Comparison of ENCODE assay signal across 9 cellular contexts in genomic region chr7:73668103-73668937, GRCh38. TPM values are rescaled to one million over a fixed set of nuclear protein-coding genes. Genes with fewer than 3 reads are reported as not detected.
DNase-seq lines count a peak whose midpoint lies in the region; ATAC-seq and TF ChIP-seq lines count a peak whose summit lies in the region.
"Had no signal": no experiment of that assay in that cellular context is flagged by ENCODE, and none has a peak within 500 bp of the region (broad histone marks: within the 10 kb centered on the region; RNA-seq: fewer than 3 reads in every experiment).

No MANE protein-coding gene starts in this region.

- peak; percentile 4 for ATAC-seq in HG03045 (IDR thresholded peaks at IDR 0.05; ENCODE audit: unreplicated experiment)
- ATAC-seq in activated CD8-positive, alpha-beta T cell treated with anti-CD3 and anti-CD28 coated beads for 36 hours = no peak

- TF ChIP-seq CTCF in activated CD8-positive, alpha-beta T cell treated with anti-CD3 and anti-CD28 coated beads for 36 hours (IDR thresholded peaks at IDR 0.05) = no peak

- H3K4me1 ChIP-seq in iPS-20b (ENCODE audit: insufficient read depth, low read length) = peaks cover 4% of the 10 kb centered on the region; the same call in 1 of the 2 replicates
- peaks cover 0 to 24% (median 16%) of the 10 kb centered on the region in 5 donors for H3K4me1 ChIP-seq in subcutaneous abdominal adipose tissue (ENCODE audit: control insufficient read depth in 5 of 5, insufficient read depth in 5 of 5, low read length in 5 of 5)

- POLR2A ChIA-PET in activated CD8-positive, alpha-beta T cell treated with anti-CD3 and anti-CD28 coated beads for 36 hours (lab: Charles Lee) = interaction anchor here (0.8 to 1.5 kb wide), 3 partner anchors 15 to 51 kb away, joined by 3 to 4 read pairs (median 4); partner anchors contain the start of genes BUD23, DNAJC30 and STX1A

- H3K36me3 ChIP-seq in iPS-20b (ENCODE audit: insufficient read depth, low read depth, low read length) (no peaks in the 10 kb centered on the region), subcutaneous abdominal adipose tissue (ENCODE audit: control insufficient read depth in 5 of 5, insufficient read depth in 5 of 5, low read length in 5 of 5) (no peaks in the 10 kb centered on the region)

- peaks cover 26% of the 10 kb centered on the region for H3K27me3 Mint-ChIP-seq in activated CD8-positive, alpha-beta T cell treated with anti-CD3 and anti-CD28 coated beads for 36 hours

- DNase-seq in NCI-H1092 treated with DMSO at 0.1 percent for 48 hours (lab: John Stamatoyannopoulos, UW) = peak; percentile 12
- DNase-seq in NCI-H1092 (lab: John Stamatoyannopoulos, UW) = no peak
- DNase-seq in activated CD8-positive, alpha-beta T cell treated with anti-CD3 and anti-CD28 coated beads for 36 hours = no peak
- DNase-seq in UCSD-AML1 (lab: John Stamatoyannopoulos, UW; ENCODE audit: unreplicated experiment) = no peak
- DNase-seq in ureter (ENCODE audit: low spot score) = no peak

- peak overlapping the region; percentile 62 for H3K4me3 Mint-ChIP-seq in activated CD8-positive, alpha-beta T cell treated with anti-CD3 and anti-CD28 coated beads for 36 hours

- H3K27ac Mint-ChIP-seq in activated CD8-positive, alpha-beta T cell treated with anti-CD3 and anti-CD28 coated beads for 36 hours = no peak overlapping the region

- intact Hi-C loops in activated CD8-positive, alpha-beta T cell treated with anti-CD3 and anti-CD28 coated beads for 36 hours (cut with micrococcal nuclease) = loop anchor here (2.0 to 5.0 kb wide), 2 partner anchors 59 to 62 kb away; no protein-coding TSS in a partner anchor

- peaks cover 11% of the 10 kb centered on the region for H3K4me1 Mint-ChIP-seq in activated CD8-positive, alpha-beta T cell treated with anti-CD3 and anti-CD28 coated beads for 36 hours (ENCODE audit: low read depth)

- no peak overlapping the region for H3K9ac ChIP-seq in iPS-20b (ENCODE audit: low read depth, low read length)
- H3K9ac ChIP-seq in subcutaneous abdominal adipose tissue (ENCODE audit: low read length in 5 of 5) = peak overlapping the region in 4 of 5 donors; percentile 16 to 77 (median 72)

- H3K4me3 ChIP-seq in iPS-20b (ENCODE audit: low read length) (peak overlapping the region; percentile 60), subcutaneous abdominal adipose tissue (ENCODE audit: low read depth in 1 of 5, low read length in 5 of 5) (peak overlapping the region; percentile 60 to 75 (median 66))

- H3K27me3 ChIP-seq in iPS-20b (ENCODE audit: insufficient read depth, low read length) (peaks cover 19% of the 10 kb centered on the region), subcutaneous abdominal adipose tissue (ENCODE audit: control insufficient read depth in 5 of 5, insufficient read depth in 4 of 5, low read length in 5 of 5) (no peaks in the 10 kb centered on the region)

- H3K9me3 ChIP-seq in iPS-20b (ENCODE audit: insufficient read depth, low read depth, low read length) (no peaks in the 10 kb centered on the region), subcutaneous abdominal adipose tissue (ENCODE audit: control insufficient read depth in 5 of 5, low read length in 5 of 5) (peaks cover 0 to 2% (median under 1%) of the 10 kb centered on the region in 5 donors)

- H3K36me3 Mint-ChIP-seq in activated CD8-positive, alpha-beta T cell treated with anti-CD3 and anti-CD28 coated beads for 36 hours (ENCODE audit: low read depth) = no peaks in the 10 kb centered on the region

- H3K27ac ChIP-seq in iPS-20b (ENCODE audit: low read length) = no peak overlapping the region
- H3K27ac ChIP-seq in subcutaneous abdominal adipose tissue (ENCODE audit: low read depth, low read length) = no peak overlapping the region

- CTCF ChIA-PET in activated CD8-positive, alpha-beta T cell treated with anti-CD3 and anti-CD28 coated beads for 36 hours (lab: Charles Lee) = interaction anchor here (0.6 to 5.3 kb wide), 18 partner anchors 8 to 81 kb away, joined by 3 to 37 read pairs (median 3); partner anchors contain the start of genes ABHD11, MLXIPL and STX1A

- H3K9me3 Mint-ChIP-seq in activated CD8-positive, alpha-beta T cell treated with anti-CD3 and anti-CD28 coated beads for 36 hours = peaks cover under 1% of the 10 kb centered on the region

RNA-seq across cellular contexts. Expression of gene VPS37D, which starts 0.7 kb away (rescaled TPM):
- total RNA-seq in activated CD8-positive, alpha-beta T cell treated with anti-CD3 and anti-CD28 coated beads for 36 hours = 1 to 10 TPM in 1 of 2 experiments, under 1 TPM in 1; 0.87 to 1.1 TPM
- total RNA-seq in ureter = 0.86 TPM

RNA-seq across cellular contexts. Expression of gene DNAJC30, which starts 14.9 kb away (rescaled TPM):
- total RNA-seq in activated CD8-positive, alpha-beta T cell treated with anti-CD3 and anti-CD28 coated beads for 36 hours = 1 to 10 TPM; 6.7 to 7.0 TPM
- 16.5 TPM for total RNA-seq in ureter

RNA-seq across cellular contexts. Expression of gene BUD23, which starts 15.1 kb away (rescaled TPM):
- 100 to 1,000 TPM; 108 TPM for total RNA-seq in activated CD8-positive, alpha-beta T cell treated with anti-CD3 and anti-CD28 coated beads for 36 hours
- total RNA-seq in ureter = 69.6 TPM

RNA-seq across cellular contexts. Expression of gene MLXIPL, which starts 44.0 kb away (rescaled TPM):
- not detected for total RNA-seq in activated CD8-positive, alpha-beta T cell treated with anti-CD3 and anti-CD28 coated beads for 36 hours
- 4.6 TPM for total RNA-seq in ureter
- total RNA-seq: temporal lobe had no signal

RNA-seq across cellular contexts. Expression of gene STX1A, which starts 51.1 kb away (rescaled TPM):
- total RNA-seq in activated CD8-positive, alpha-beta T cell treated with anti-CD3 and anti-CD28 coated beads for 36 hours = 10 to 100 TPM; 11.4 to 11.5 TPM
- 8.4 TPM for total RNA-seq in ureter
